ENCODE assay signal across 23 cellular contexts in the genomic region with DNA sequence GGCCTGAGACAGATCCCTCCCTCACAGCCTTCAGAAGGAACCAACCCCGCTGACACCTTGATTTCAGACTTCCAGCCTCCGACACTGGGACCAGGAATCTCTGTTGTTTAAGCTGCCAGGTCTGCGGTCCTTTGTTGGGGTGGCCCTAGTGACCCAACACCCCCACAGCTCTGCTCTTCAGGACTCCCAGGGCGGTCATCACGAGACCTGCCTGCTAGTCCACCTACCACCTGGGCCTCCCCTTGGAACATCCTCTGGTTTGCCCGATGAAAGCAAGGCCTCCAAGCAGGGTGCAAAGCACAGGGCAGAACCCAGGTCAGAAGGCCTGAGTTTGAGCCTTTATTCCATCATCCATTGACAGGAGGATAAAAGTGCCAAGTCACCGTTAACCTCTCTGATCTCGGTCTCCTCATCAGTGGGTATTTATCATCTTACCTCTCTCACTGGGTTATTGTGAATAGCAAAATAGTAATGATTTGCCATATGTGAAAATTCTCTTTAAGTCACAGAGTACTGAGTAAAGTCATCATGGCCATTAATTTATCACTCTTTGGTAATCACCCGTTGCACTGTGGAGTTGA. TPM values are rescaled to one million over a fixed set of nuclear protein-coding genes. Genes with fewer than 3 reads are reported as not detected.
DNase-seq lines count a peak whose midpoint lies in the region; ATAC-seq, FAIRE-seq and TF ChIP-seq lines count a peak whose summit lies in the region.
"Had no signal": no experiment of that assay in that cellular context is flagged by ENCODE, and none has a peak within 500 bp of the region (broad histone marks: within the 10 kb centered on the region; RNA-seq: fewer than 3 reads in every experiment).

No MANE protein-coding gene starts in this region.

- H3K79me2 ChIP-seq in K562 (ENCODE audit: control insufficient read depth, insufficient read depth, low read length), result no peaks in the 10 kb centered on the region
- no peaks in the 10 kb centered on the region for H3K79me2 ChIP-seq in osteoblast (ENCODE audit: insufficient read depth, low read length)

- H3K9me3 Mint-ChIP-seq in stimulated activated memory B cell treated with anti-CD40 and anti-IgM and Interleukin-4, amounts not matched to agents 10 μg/mL and 1 μg/mL and 100 μg/mL, for 72 hours, result no peaks in the 10 kb centered on the region
- H3K9me3 Mint-ChIP-seq: GM23338, H9, HFFc6 had no signal

- H3K4me2 ChIP-seq in A549 (no peak overlapping the region), K562 (ENCODE audit: insufficient read depth, low read length) (no peak overlapping the region), osteoblast (ENCODE audit: insufficient read depth, low read length) (no peak overlapping the region)
- H3K4me2 ChIP-seq: GM23338 had no signal

- H3K36me3 Mint-ChIP-seq in stimulated activated memory B cell treated with anti-CD40 and anti-IgM and Interleukin-4, amounts not matched to agents 10 μg/mL and 1 μg/mL and 100 μg/mL, for 72 hours, result no peaks in the 10 kb centered on the region
- H3K36me3 Mint-ChIP-seq: CD4-positive, alpha-beta memory T cell had no signal

- TF ChIP-seq POLR2A in A549 (IDR thresholded peaks at IDR 0.05; ENCODE audit: low read length) (no peak), K562 (conservative IDR thresholded peaks at IDR 0.05) (no peak)

- H3K9me3 ChIP-seq in A549 (no peaks in the 10 kb centered on the region), K562 (replicated peaks; ENCODE audit: control insufficient read depth, insufficient read depth, low read depth, low read length) (no peaks in the 10 kb centered on the region), osteoblast (ENCODE audit: low read depth, low read length) (no peaks in the 10 kb centered on the region)

- no peaks in the 10 kb centered on the region for H3K4me1 Mint-ChIP-seq in stimulated activated memory B cell treated with anti-CD40 and anti-IgM and Interleukin-4, amounts not matched to agents 10 μg/mL and 1 μg/mL and 100 μg/mL, for 72 hours
- H3K4me1 Mint-ChIP-seq: CD4-positive, alpha-beta memory T cell; H9 had no signal

- H3K27ac ChIP-seq in A549, result no peak overlapping the region
- no peak overlapping the region for H3K27ac ChIP-seq in K562 (ENCODE audit: extremely low read depth, low read depth, low read length)
- H3K27ac ChIP-seq in osteoblast (ENCODE audit: low read depth, low read length), result no peak overlapping the region

- H3K9me1 ChIP-seq in K562 (ENCODE audit: control insufficient read depth, insufficient read depth, low read length), result no peaks in the 10 kb centered on the region

- BruUV-seq in K562 (replicated peaks; lab: Mats Ljungman, UMichigan), result no TSS peak

- H3K27me3 Mint-ChIP-seq in stimulated activated memory B cell treated with anti-CD40 and anti-IgM and Interleukin-4, amounts not matched to agents 10 μg/mL and 1 μg/mL and 100 μg/mL, for 72 hours, result peaks cover 36% of the 10 kb centered on the region

- no peaks in the 10 kb centered on the region; the same call in 1 of the 2 replicates for H4K20me1 ChIP-seq in K562 (replicated peaks; ENCODE audit: control insufficient read depth, insufficient read depth, low read length)
- H4K20me1 ChIP-seq in osteoblast (ENCODE audit: insufficient read depth, low read length), result peaks cover 5% of the 10 kb centered on the region

- no peak overlapping the region for H3K27ac Mint-ChIP-seq in stimulated activated memory B cell treated with anti-CD40 and anti-IgM and Interleukin-4, amounts not matched to agents 10 μg/mL and 1 μg/mL and 100 μg/mL, for 72 hours
- H3K27ac Mint-ChIP-seq: GM23338, H9, HFFc6 had no signal

- H3K4me3 ChIP-seq in A549, result no peak overlapping the region
- H3K4me3 ChIP-seq in K562, result no peak overlapping the region
- no peak overlapping the region for H3K4me3 ChIP-seq in osteoblast (ENCODE audit: insufficient read depth, low read length)
- H3K4me3 ChIP-seq: GM23338 had no signal

- no peak for TF ChIP-seq EP300 in A549 (IDR thresholded peaks at IDR 0.05)
- TF ChIP-seq EP300 in K562 (IDR thresholded peaks at IDR 0.05; ENCODE audit: low read length), result no peak

- TF ChIP-seq RAD21 in A549 (conservative IDR thresholded peaks at IDR 0.05 in 1 of 2, IDR thresholded peaks at IDR 0.05 in 1 of 2) (no peak), K562 (CRISPR knock-in tag; conservative IDR thresholded peaks at IDR 0.05 in 1 of 2, IDR thresholded peaks at IDR 0.05 in 1 of 2) (no peak)

- no peak overlapping the region for H3K4me3 Mint-ChIP-seq in stimulated activated memory B cell treated with anti-CD40 and anti-IgM and Interleukin-4, amounts not matched to agents 10 μg/mL and 1 μg/mL and 100 μg/mL, for 72 hours
- H3K4me3 Mint-ChIP-seq: CD4-positive, alpha-beta memory T cell; GM23338; H9; HFFc6 had no signal

- H3K36me3 ChIP-seq in K562 (ENCODE audit: control insufficient read depth, insufficient read depth, low read length) (no peaks in the 10 kb centered on the region), osteoblast (ENCODE audit: insufficient read depth, low read length) (no peaks in the 10 kb centered on the region)

- FAIRE-seq in A549 (lab: Jason Lieb, UNC) (no peak), K562 (lab: Jason Lieb, UNC) (no peak)
- FAIRE-seq: GM12891, GM18507 had no signal

- H3K27me3 ChIP-seq in K562 (ENCODE audit: control insufficient read depth in 2 of 2, insufficient read depth in 2 of 2, low read length in 2 of 2) (peaks cover 29 to 86% of the 10 kb centered on the region in 2 experiments; a peak in 4 of 5 replicates), osteoblast (ENCODE audit: insufficient read depth, low read length) (peaks cover 21% of the 10 kb centered on the region)

- POLR2A ChIA-PET in A549 (lab: Yijun Ruan, JAX) (no interaction called here), K562 (lab: Yijun Ruan, JAX) (interaction anchor here (0.6 to 1.0 kb wide), 2 partner anchors 12 to 18 kb away, joined by 3 read pairs; no protein-coding TSS in a partner anchor)

- in situ Hi-C loops in K562 (cut with MboI), result no loop called here

- TF ChIP-seq CTCF in A549 (IDR thresholded peaks at IDR 0.05), result no peak
- no peak for TF ChIP-seq CTCF in K562 (IDR thresholded peaks at IDR 0.05 in 2 of 3, conservative IDR thresholded peaks at IDR 0.05 in 1 of 3; ENCODE audit: insufficient read depth in 2 of 3, low read depth in 1 of 3, low read length in 3 of 3)
- TF ChIP-seq CTCF in osteoblast (IDR thresholded peaks at IDR 0.05; ENCODE audit: extremely low read depth, low read depth, low read length), result no peak

- no peak for DNase-seq in A549 (ENCODE audit: low read depth in 1 of 2, low spot score in 1 of 2)
- no peak for DNase-seq in K562 (ENCODE audit: extremely low read depth in 1 of 4, low spot score in 3 of 4)
- DNase-seq in osteoblast (ENCODE audit: insufficient read length, low spot score, missing footprints), result peak; percentile 18
- DNase-seq: 8988T, C1 segment of cervical spinal cord, Calu3, COR-L47, DMS53, DMS79 treated with DMSO at 0.1 percent for 48 hours, GF-D8, H9, HFFc6 had no signal

- no peak overlapping the region for H3K9ac ChIP-seq in K562 (ENCODE audit: insufficient read depth in 1 of 2, low read depth in 2 of 2, low read length in 2 of 2)

- intact Hi-C loops in K562 (cut with micrococcal nuclease), result no loop called here

- no peak overlapping the region for H2AFZ ChIP-seq in K562 (ENCODE audit: low read depth, low read length)
- no peak overlapping the region for H2AFZ ChIP-seq in osteoblast (ENCODE audit: low read length)
- H2AFZ ChIP-seq: GM23338 had no signal

- WGBS in A549 (ENCODE audit: missing lambda C conversion rate), result 73% methylated on average over 9 of the region's 9 CpGs
- 7% methylated on average over 9 of the region's 9 CpGs for WGBS in K562 (ENCODE audit: insufficient coverage, low coverage, missing lambda C conversion rate)

- H3K4me1 ChIP-seq in A549 (no peaks in the 10 kb centered on the region), K562 (replicated peaks in 1 of 2; ENCODE audit: control insufficient read depth in 2 of 2, insufficient read depth in 2 of 2, low read length in 2 of 2) (peaks cover 0 to 5% of the 10 kb centered on the region in 2 experiments; a peak in 1 of 5 replicates), osteoblast (ENCODE audit: insufficient read depth, low read length) (no peaks in the 10 kb centered on the region)

- CTCF ChIA-PET in A549 (lab: Yijun Ruan, JAX), result interaction anchor here (1.7 to 1.8 kb wide), 2 partner anchors 10 to 21 kb away, joined by 5 to 9 read pairs; no protein-coding TSS in a partner anchor
- CTCF ChIA-PET in K562 (lab: Yijun Ruan, JAX; ENCODE audit: low intra/inter-chr PET ratio), result no interaction called here

- ATAC-seq in A549 (no peak), K562 (no peak), HG03432 (IDR thresholded peaks at IDR 0.05; ENCODE audit: unreplicated experiment) (no peak), HG03108 (IDR thresholded peaks at IDR 0.05; ENCODE audit: unreplicated experiment) (no peak)
- ATAC-seq in stimulated activated memory B cell treated with anti-CD40 and anti-IgM and Interleukin-4, amounts not matched to agents 10 μg/mL and 1 μg/mL and 100 μg/mL, for 72 hours, result no peak
- ATAC-seq: GM23338 had no signal

RNA-seq across cellular contexts. Expression of a gene that starts 16.9 kb away (rescaled TPM):
- polyA plus RNA-seq in A549 (2011; rRNA removed) (12.5 and 14.5 TPM in 2 replicates), A549 (2017; fragmentation: RNase III; extraction: RNeasy Plus Mini Kit Qiagen cat#74134 plus additional on column Dnase treatment) (10.6 to 11.9 TPM (median 11.6 TPM) in 3 replicates), K562 (2011; rRNA removed) (2.7 and 4.6 TPM in 2 replicates), K562 (2014; fragmentation: Illumina TruSeq; extraction: Trizol) (1.9 and 2.6 TPM in 2 replicates), K562 (2014; fragmentation: Nextera tagmentation; extraction: Ambion mirVana) (under 1 TPM; 0.43 to 0.46 TPM), K562 (2014; rRNA removed) (2.6 and 3.0 TPM in 2 replicates)
- polyA plus RNA-seq in A549 (2012; cell fraction: cytosol; rRNA removed), result 10.9 and 14.3 TPM in 2 replicates
- polyA plus RNA-seq in A549 (2012; cell fraction: nucleus; rRNA removed), result 48.7 and 61.4 TPM in 2 replicates
- 13.0 and 15.2 TPM in 2 replicates for polyA minus RNA-seq in A549 (2011; rRNA and poly(A)+ RNA removed)
- total RNA-seq in K562 (2011; cell fraction: chromatin; rRNA removed; ENCODE audit: low replicate concordance), result 10.6 and 29.3 TPM in 2 replicates
- total RNA-seq in K562 (2011; cell fraction: nucleolus; rRNA removed), result 11.1 and 13.0 TPM in 2 replicates
- 9.4 and 19.5 TPM in 2 replicates for total RNA-seq in K562 (2011; cell fraction: nucleoplasm; rRNA removed)
- total RNA-seq in K562 (2014; rRNA removed) (2.2 and 2.9 TPM in 2 replicates), K562 (2014; rRNA removed; fragmentation: Illumina TruSeq; extraction: Trizol) (1.2 and 1.3 TPM in 2 replicates), K562 (2015; rRNA removed; fragmentation: Illumina TruSeq; extraction: Trizol) (1.5 and 1.8 TPM in 2 replicates), K562 (2021) (2.3 and 3.6 TPM in 2 replicates), osteoblast (37.4 and 40.2 TPM in 2 replicates)
- polyA plus RNA-seq in K562 (2011; cell fraction: cytosol; rRNA removed), result 3.2 and 4.4 TPM in 2 replicates
- polyA plus RNA-seq in K562 (2011; cell fraction: nucleus; rRNA removed), result 26.3 and 28.4 TPM in 2 replicates
- polyA plus RNA-seq in K562 (2012), result 6.9 and 15.2 TPM in 2 replicates
- polyA minus RNA-seq in K562 (2011; rRNA and poly(A)+ RNA removed), result 1.2 and 1.3 TPM in 2 replicates
- polyA minus RNA-seq in K562 (2011; cell fraction: cytosol; rRNA and poly(A)+ RNA removed), result 1.9 and 2.6 TPM in 2 replicates
- polyA minus RNA-seq in K562 (2011; cell fraction: nucleus; rRNA and poly(A)+ RNA removed), result 3.0 and 3.2 TPM in 2 replicates

RNA-seq across cellular contexts. Expression of a gene that starts 33.2 kb away (rescaled TPM):
- 14.9 and 17.2 TPM in 2 replicates for polyA plus RNA-seq in A549 (2011; rRNA removed)
- 22.6 and 34.6 TPM in 2 replicates for polyA plus RNA-seq in A549 (2012; cell fraction: cytosol; rRNA removed)
- polyA plus RNA-seq in A549 (2012; cell fraction: nucleus; rRNA removed), result 62.9 and 75.7 TPM in 2 replicates
- 24.7 to 29.6 TPM (median 28.0 TPM) in 3 replicates for polyA plus RNA-seq in A549 (2017; fragmentation: RNase III; extraction: RNeasy Plus Mini Kit Qiagen cat#74134 plus additional on column Dnase treatment)
- 16.7 and 27.0 TPM in 2 replicates for polyA minus RNA-seq in A549 (2011; rRNA and poly(A)+ RNA removed)
- 109 and 238 TPM in 2 replicates for total RNA-seq in K562 (2011; cell fraction: chromatin; rRNA removed; ENCODE audit: low replicate concordance)
- 182 and 210 TPM in 2 replicates for total RNA-seq in K562 (2011; cell fraction: nucleolus; rRNA removed)
- total RNA-seq in K562 (2011; cell fraction: nucleoplasm; rRNA removed), result 98.1 and 129 TPM in 2 replicates
- 18.8 and 21.4 TPM in 2 replicates for total RNA-seq in K562 (2014; rRNA removed)
- total RNA-seq in K562 (2014; rRNA removed; fragmentation: Illumina TruSeq; extraction: Trizol), result 6.1 and 7.1 TPM in 2 replicates
- total RNA-seq in K562 (2015; rRNA removed; fragmentation: Illumina TruSeq; extraction: Trizol), result 12.0 and 13.1 TPM in 2 replicates
- total RNA-seq in K562 (2021), result 29.7 and 32.8 TPM in 2 replicates
- polyA plus RNA-seq in K562 (2011; rRNA removed), result 10.5 and 14.3 TPM in 2 replicates
- 10.5 and 18.5 TPM in 2 replicates for polyA plus RNA-seq in K562 (2011; cell fraction: cytosol; rRNA removed)
- polyA plus RNA-seq in K562 (2011; cell fraction: nucleus; rRNA removed), result 112 and 142 TPM in 2 replicates
- polyA plus RNA-seq in K562 (2012), result 13.7 and 35.4 TPM in 2 replicates
- polyA plus RNA-seq in K562 (2014; fragmentation: Illumina TruSeq; extraction: Trizol), result 8.4 and 10.8 TPM in 2 replicates
- polyA plus RNA-seq in K562 (2014; fragmentation: Nextera tagmentation; extraction: Ambion mirVana), result under 1 TPM; 0.08 to 0.24 TPM
- 17.8 and 18.3 TPM in 2 replicates for polyA plus RNA-seq in K562 (2014; rRNA removed)
- 16.5 and 17.8 TPM in 2 replicates for polyA minus RNA-seq in K562 (2011; rRNA and poly(A)+ RNA removed)
- polyA minus RNA-seq in K562 (2011; cell fraction: cytosol; rRNA and poly(A)+ RNA removed), result 16.9 and 19.6 TPM in 2 replicates
- polyA minus RNA-seq in K562 (2011; cell fraction: nucleus; rRNA and poly(A)+ RNA removed), result 86.3 and 114 TPM in 2 replicates
- 77.5 and 83.2 TPM in 2 replicates for total RNA-seq in osteoblast

RNA-seq across cellular contexts. Expression of a gene that starts 38.4 kb away (rescaled TPM):
- polyA plus RNA-seq in A549 (2011; rRNA removed), result 47.8 and 53.8 TPM in 2 replicates
- 59.3 and 63.3 TPM in 2 replicates for polyA plus RNA-seq in A549 (2012; cell fraction: cytosol; rRNA removed)
- 70.5 and 71.8 TPM in 2 replicates for polyA plus RNA-seq in A549 (2012; cell fraction: nucleus; rRNA removed)
- polyA plus RNA-seq in A549 (2017; fragmentation: RNase III; extraction: RNeasy Plus Mini Kit Qiagen cat#74134 plus additional on column Dnase treatment), result 69.1 to 76.3 TPM (median 70.9 TPM) in 3 replicates
- 61.8 and 67.2 TPM in 2 replicates for polyA minus RNA-seq in A549 (2011; rRNA and poly(A)+ RNA removed)
- 65.4 and 103 TPM in 2 replicates for total RNA-seq in K562 (2011; cell fraction: chromatin; rRNA removed; ENCODE audit: low replicate concordance)
- total RNA-seq in K562 (2011; cell fraction: nucleolus; rRNA removed), result 49.7 and 54.7 TPM in 2 replicates
- total RNA-seq in K562 (2011; cell fraction: nucleoplasm; rRNA removed), result 43.1 and 48.4 TPM in 2 replicates
- total RNA-seq in K562 (2014; rRNA removed), result 117 and 145 TPM in 2 replicates
- total RNA-seq in K562 (2014; rRNA removed; fragmentation: Illumina TruSeq; extraction: Trizol), result 79.5 and 110 TPM in 2 replicates
- total RNA-seq in K562 (2015; rRNA removed; fragmentation: Illumina TruSeq; extraction: Trizol), result 113 TPM in 2 replicates
- 122 and 129 TPM in 2 replicates for total RNA-seq in K562 (2021)
- polyA plus RNA-seq in K562 (2011; rRNA removed), result 43.1 and 62.1 TPM in 2 replicates
- 54.5 and 89.8 TPM in 2 replicates for polyA plus RNA-seq in K562 (2011; cell fraction: cytosol; rRNA removed)
- 36.6 and 65.1 TPM in 2 replicates for polyA plus RNA-seq in K562 (2011; cell fraction: nucleus; rRNA removed)
- polyA plus RNA-seq in K562 (2012), result 64.0 and 75.1 TPM in 2 replicates
- polyA plus RNA-seq in K562 (2014; fragmentation: Illumina TruSeq; extraction: Trizol), result 165 and 177 TPM in 2 replicates
- polyA plus RNA-seq in K562 (2014; fragmentation: Nextera tagmentation; extraction: Ambion mirVana), result 100 to 1,000 TPM; 103 to 224 TPM
- 88.2 and 97.5 TPM in 2 replicates for polyA plus RNA-seq in K562 (2014; rRNA removed)
- 49.7 and 116 TPM in 2 replicates for polyA minus RNA-seq in K562 (2011; rRNA and poly(A)+ RNA removed)
- 23.5 and 52.3 TPM in 2 replicates for polyA minus RNA-seq in K562 (2011; cell fraction: cytosol; rRNA and poly(A)+ RNA removed)
- polyA minus RNA-seq in K562 (2011; cell fraction: nucleus; rRNA and poly(A)+ RNA removed), result 17.1 and 26.5 TPM in 2 replicates
- 55.1 and 65.9 TPM in 2 replicates for total RNA-seq in osteoblast

RNA-seq across cellular contexts. Expression of a gene that starts 55.2 kb away (rescaled TPM):
- polyA plus RNA-seq in A549 (2011; rRNA removed) (not detected in 2 replicates), A549 (2017; fragmentation: RNase III; extraction: RNeasy Plus Mini Kit Qiagen cat#74134 plus additional on column Dnase treatment) (not detected in 3 replicates), K562 (2011; rRNA removed) (not detected in 2 replicates), K562 (2014; fragmentation: Illumina TruSeq; extraction: Trizol) (not detected in 2 replicates), K562 (2014; fragmentation: Nextera tagmentation; extraction: Ambion mirVana) (not detected), K562 (2014; rRNA removed) (not detected in 2 replicates)
- not detected in 2 replicates for polyA plus RNA-seq in A549 (2012; cell fraction: cytosol; rRNA removed)
- not detected in 2 replicates for polyA plus RNA-seq in A549 (2012; cell fraction: nucleus; rRNA removed)
- not detected in 2 replicates for polyA minus RNA-seq in A549 (2011; rRNA and poly(A)+ RNA removed)
- 1.00 TPM in 1 of 2 replicates, not detected in the other for total RNA-seq in K562 (2011; cell fraction: chromatin; rRNA removed; ENCODE audit: low replicate concordance)
- 1.6 and 4.0 TPM in 2 replicates for total RNA-seq in K562 (2011; cell fraction: nucleolus; rRNA removed)
- total RNA-seq in K562 (2011; cell fraction: nucleoplasm; rRNA removed), result 1.2 TPM in 1 of 2 replicates, not detected in the other
- total RNA-seq in K562 (2014; rRNA removed) (not detected in 2 replicates), K562 (2014; rRNA removed; fragmentation: Illumina TruSeq; extraction: Trizol) (not detected in 2 replicates), K562 (2015; rRNA removed; fragmentation: Illumina TruSeq; extraction: Trizol) (not detected in 2 replicates), K562 (2021) (not detected in 2 replicates), osteoblast (not detected in 2 replicates)
- polyA plus RNA-seq in K562 (2011; cell fraction: cytosol; rRNA removed), result not detected in 2 replicates
- polyA plus RNA-seq in K562 (2011; cell fraction: nucleus; rRNA removed), result 0.53 TPM in 1 of 2 replicates, not detected in the other
- polyA plus RNA-seq in K562 (2012), result not detected in 2 replicates
- polyA minus RNA-seq in K562 (2011; rRNA and poly(A)+ RNA removed), result not detected in 2 replicates
- not detected in 2 replicates for polyA minus RNA-seq in K562 (2011; cell fraction: cytosol; rRNA and poly(A)+ RNA removed)
- polyA minus RNA-seq in K562 (2011; cell fraction: nucleus; rRNA and poly(A)+ RNA removed), result not detected in 2 replicates
- total RNA-seq: A673, Calu3, Daoy, G401, GM23338, H9, HFFc6 had no signal
- polyA plus RNA-seq: BJ; CD4-positive, alpha-beta memory T cell; GM23338 had no signal
